ENCODE assay signal across 18 cellular contexts in genomic region chr5:89083791-89084190, GRCh38.
DNase-seq lines count a peak whose midpoint lies in the region; ATAC-seq, FAIRE-seq and TF ChIP-seq lines count a peak whose summit lies in the region.
"Had no signal": no experiment of that assay in that cellular context is flagged by ENCODE, and none has a peak within 500 bp of the region (broad histone marks: within the 10 kb centered on the region; RNA-seq: fewer than 3 reads in every experiment).

No MANE protein-coding gene starts in this region.

- H3K27me3 ChIP-seq in fibroblast of lung (ENCODE audit: control insufficient read depth, insufficient read depth, low read length) (no peaks in the 10 kb centered on the region), right lobe of liver (no peaks in the 10 kb centered on the region)

- H2AFZ ChIP-seq in fibroblast of lung (ENCODE audit: low read length) = no peak overlapping the region

- peak; percentile 17 for DNase-seq in NCI-H2227 (lab: John Stamatoyannopoulos, UW; ENCODE audit: unreplicated experiment)
- no peak for DNase-seq in NCI-H2227 treated with DMSO at 0.1 percent for 48 hours (lab: John Stamatoyannopoulos, UW)
- peak; percentile 51 for DNase-seq in fibroblast of lung (ENCODE audit: low read depth in 2 of 2)
- no peak for DNase-seq in HTR-8/SVneo (ENCODE audit: insufficient read length, low spot score)
- DNase-seq in caudate nucleus (lab: John Stamatoyannopoulos, UW) = no peak
- no peak for DNase-seq in right lobe of liver
- DNase-seq: activated CD4-positive, CD25-positive, alpha-beta regulatory T cell treated with anti-CD3 and anti-CD28 coated beads, Interleukin-2, amount 50 U/mL, for 72 hours; activated naive CD8-positive, alpha-beta T cell treated with anti-CD3 and anti-CD28 coated beads, Interleukin-2, amount 50 U/mL, for 24 hours; CD8-positive, alpha-beta memory T cell; effector memory CD8-positive, alpha-beta T cell; H7; NCI-H2171 had no signal

- H3K4me3 ChIP-seq in fibroblast of lung (replicated peaks in 1 of 4; ENCODE audit: control extremely low read depth in 1 of 4, insufficient read depth in 1 of 4, low read depth in 3 of 4, low read length in 4 of 4) (no peak overlapping the region), right lobe of liver (no peak overlapping the region)
- H3K4me3 ChIP-seq: thoracic aorta had no signal

- WGBS in right lobe of liver (ENCODE audit: insufficient coverage, low coverage, low lambda C conversion rate, missing lambda C conversion rate) = 71% methylated on average over 1 of the region's 1 CpG

- TF ChIP-seq POLR2A in right lobe of liver (IDR thresholded peaks at IDR 0.05) = no peak

- H3K4me1 ChIP-seq in fibroblast of lung (ENCODE audit: control insufficient read depth, extremely low read depth, insufficient read depth, low read length) (peaks cover 3% of the 10 kb centered on the region), right lobe of liver (no peaks in the 10 kb centered on the region)

- peak; percentile 76 for ATAC-seq in SK-N-SH treated with all-trans-retinoic acid at 6 μM for 48 hours
- ATAC-seq in HG02852 (IDR thresholded peaks at IDR 0.05; ENCODE audit: unreplicated experiment) = no peak
- no peak for ATAC-seq in right lobe of liver
- ATAC-seq: activated naive CD8-positive, alpha-beta T cell treated with anti-CD3 and anti-CD28 coated beads, Interleukin-2, amount 50 U/mL, for 24 hours; effector memory CD8-positive, alpha-beta T cell; Panc1; stimulated activated effector memory CD8-positive, alpha-beta T cell treated with anti-CD3 and anti-CD28 coated beads, Interleukin-12 subunit alpha, Interleukin-12 subunit beta, amount 100 ng/mL, for 72 hours had no signal

- H3K4me2 ChIP-seq in fibroblast of lung (ENCODE audit: extremely low read depth, insufficient read depth, low read length) = no peak overlapping the region
- H3K4me2 ChIP-seq: KMS-11 had no signal

- intact Hi-C loops in right lobe of liver (cut with DNase I) = no loop called here

- no peak overlapping the region for H3K9ac ChIP-seq in fibroblast of lung (ENCODE audit: insufficient read depth, low read length)
- H3K9ac ChIP-seq: KMS-11 had no signal

- no peaks in the 10 kb centered on the region for H3K9me3 ChIP-seq in fibroblast of lung (ENCODE audit: control insufficient read depth, insufficient read depth, low read depth, low read length)
- H3K9me3 ChIP-seq in right lobe of liver = no peaks in the 10 kb centered on the region
- H3K9me3 ChIP-seq: thoracic aorta had no signal

- no peak for FAIRE-seq in HTR-8/SVneo (lab: Jason Lieb, UNC)

- TF ChIP-seq CTCF in fibroblast of lung (conservative IDR thresholded peaks at IDR 0.05 in 1 of 2, IDR thresholded peaks at IDR 0.05 in 1 of 2; ENCODE audit: low read depth in 1 of 2, low read length in 2 of 2) (no peak), right lobe of liver (IDR thresholded peaks at IDR 0.05) (no peak)

- no peaks in the 10 kb centered on the region for H3K79me2 ChIP-seq in fibroblast of lung (ENCODE audit: control insufficient read depth, insufficient read depth, low read length)

- H3K27ac ChIP-seq in fibroblast of lung (ENCODE audit: insufficient read depth, low read length) (no peak overlapping the region), caudate nucleus (ENCODE audit: low read depth, low read length) (no peak overlapping the region), right lobe of liver (no peak overlapping the region)
- H3K27ac ChIP-seq: KMS-11 had no signal

- H4K20me1 ChIP-seq in fibroblast of lung (ENCODE audit: control insufficient read depth, extremely low read depth, insufficient read depth, low read length) = no peaks in the 10 kb centered on the region

- no peaks in the 10 kb centered on the region for H3K36me3 ChIP-seq in fibroblast of lung (ENCODE audit: control insufficient read depth, insufficient read depth, low read length)
- no peaks in the 10 kb centered on the region for H3K36me3 ChIP-seq in right lobe of liver
- H3K36me3 ChIP-seq: thoracic aorta had no signal

TF ChIP-seq in SK-N-SH treated with all-trans-retinoic acid at 6 μM for 48 hours, 23 proteins besides CTCF, POLR2A, EP300 and RAD21:
- TF ChIP-seq RARB (CRISPR knock-in tag; IDR thresholded peaks at IDR 0.05) = no peak
- peak; percentile 37; the same call in 1 of the 2 replicates for TF ChIP-seq TOX (CRISPR knock-in tag; IDR thresholded peaks at IDR 0.05; ENCODE audit: borderline replicate concordance)

Comparison
In these comparisons a context has a peak if more than half of its experiments do, and no peak if none do; other contexts are left out.
1. DNase-seq: peak in NCI-H2227 (single experiment) and fibroblast of lung (2 of 2); none in NCI-H2227 treated with DMSO at 0.1 percent for 48 hours (single experiment), HTR-8/SVneo (single experiment), caudate nucleus (0 of 61) and right lobe of liver (0 of 3).